Comparison of ENCODE assay signal across 13 cellular contexts in genomic region chr2:25312958-25313710, GRCh38. TPM values are rescaled to one million over a fixed set of nuclear protein-coding genes. Genes with fewer than 3 reads are reported as not detected.
DNase-seq lines count a peak whose midpoint lies in the region; ATAC-seq and TF ChIP-seq lines count a peak whose summit lies in the region.
"Had no signal": no experiment of that assay in that cellular context is flagged by ENCODE, and none has a peak within 500 bp of the region (broad histone marks: within the 10 kb centered on the region; RNA-seq: fewer than 3 reads in every experiment).

No MANE protein-coding gene starts in this region.

- H3K27ac Mint-ChIP-seq in activated T-cell treated with anti-CD3 and anti-CD28 coated beads, Interleukin-2, amount 50 U/mL, for 24 hours = peak overlapping the region; percentile 98

- H3K4me2 ChIP-seq in smooth muscle cell = no peak overlapping the region

- ATAC-seq in heart right ventricle = no peak
- ATAC-seq in left cardiac atrium = no peak
- no peak for ATAC-seq in GM21381 (IDR thresholded peaks at IDR 0.05; ENCODE audit: unreplicated experiment)

- TF ChIP-seq CTCF in heart right ventricle (IDR thresholded peaks at IDR 0.05) (no peak), coronary artery (IDR thresholded peaks at IDR 0.05) (no peak), smooth muscle cell (IDR thresholded peaks at IDR 0.05; ENCODE audit: borderline replicate concordance, insufficient read depth, poor library complexity, severe bottlenecking) (no peak)

- H3K79me2 ChIP-seq in smooth muscle cell (ENCODE audit: low read depth) = peaks cover 10% of the 10 kb centered on the region

- H3K9ac ChIP-seq in smooth muscle cell (ENCODE audit: low read depth) = no peak overlapping the region

- H3K36me3 Mint-ChIP-seq in activated T-cell treated with anti-CD3 and anti-CD28 coated beads, Interleukin-2, amount 50 U/mL, for 24 hours (ENCODE audit: low read depth) = peaks cover 68% of the 10 kb centered on the region
- H3K36me3 Mint-ChIP-seq: immature natural killer cell had no signal

- H3K36me3 ChIP-seq in heart right ventricle = peaks cover 0 to 37% (median 3%) of the 10 kb centered on the region in 9 donors
- H3K36me3 ChIP-seq in thymus (ENCODE audit: control insufficient read depth, insufficient read depth) = peaks cover 15% of the 10 kb centered on the region
- no peaks in the 10 kb centered on the region for H3K36me3 ChIP-seq in smooth muscle cell (ENCODE audit: low read depth)
- H3K36me3 ChIP-seq: breast epithelium had no signal

- H3K4me3 ChIP-seq in heart right ventricle = peak overlapping the region in 1 of 10 donors; percentile 9
- no peak overlapping the region for H3K4me3 ChIP-seq in thymus (ENCODE audit: low read length)
- no peak overlapping the region for H3K4me3 ChIP-seq in coronary artery
- no peak overlapping the region for H3K4me3 ChIP-seq in smooth muscle cell
- H3K4me3 ChIP-seq: breast epithelium, esophagus squamous epithelium had no signal

- no peaks in the 10 kb centered on the region for H3K27me3 Mint-ChIP-seq in activated T-cell treated with anti-CD3 and anti-CD28 coated beads, Interleukin-2, amount 50 U/mL, for 24 hours

- H3K4me1 Mint-ChIP-seq in activated T-cell treated with anti-CD3 and anti-CD28 coated beads, Interleukin-2, amount 50 U/mL, for 24 hours (ENCODE audit: low read depth) = peaks cover 90% of the 10 kb centered on the region

- 71 to 74% methylated on average over 15 of the region's 15 CpGs for WGBS in heart right ventricle, 2 donors
- 72% methylated on average over 15 of the region's 15 CpGs for WGBS in thymus
- 84% methylated on average over 15 of the region's 15 CpGs for WGBS in smooth muscle cell (ENCODE audit: low lambda C conversion rate)

- peaks cover 59% of the 10 kb centered on the region for H4K20me1 ChIP-seq in smooth muscle cell (ENCODE audit: low read depth)

- H3K9me3 ChIP-seq in heart right ventricle = no peaks in the 10 kb centered on the region
- no peaks in the 10 kb centered on the region for H3K9me3 ChIP-seq in thymus (ENCODE audit: control insufficient read depth)
- H3K9me3 ChIP-seq in smooth muscle cell (replicated peaks; ENCODE audit: low read depth) = no peaks in the 10 kb centered on the region
- H3K9me3 ChIP-seq: breast epithelium, esophagus squamous epithelium had no signal

- H3K27ac ChIP-seq in heart right ventricle (peak overlapping the region in 6 of 10 donors; percentile 16 to 91 (median 75)), layer of hippocampus (ENCODE audit: low read depth, low read length) (peak overlapping the region; percentile 6), thymus (ENCODE audit: low read depth) (peak overlapping the region; percentile 8), coronary artery (no peak overlapping the region), smooth muscle cell (ENCODE audit: low read depth) (no peak overlapping the region)

- no peak overlapping the region for H2AFZ ChIP-seq in smooth muscle cell (ENCODE audit: low read depth)

- H3K9me3 Mint-ChIP-seq in activated T-cell treated with anti-CD3 and anti-CD28 coated beads, Interleukin-2, amount 50 U/mL, for 24 hours = no peaks in the 10 kb centered on the region
- H3K9me3 Mint-ChIP-seq: H9 had no signal

- intact Hi-C loops in heart right ventricle (cut with DNase I) = no loop called here
- intact Hi-C loops in left cardiac atrium (cut with DNase I) = no loop called here

- H3K27me3 ChIP-seq in heart right ventricle (no peaks in the 10 kb centered on the region), layer of hippocampus (ENCODE audit: control insufficient read depth, insufficient read depth, low read length) (no peaks in the 10 kb centered on the region), thymus (ENCODE audit: control insufficient read depth, insufficient read depth) (no peaks in the 10 kb centered on the region), smooth muscle cell (ENCODE audit: low read depth) (no peaks in the 10 kb centered on the region)
- H3K27me3 ChIP-seq: breast epithelium, esophagus squamous epithelium had no signal

- DNase-seq in heart right ventricle (no peak), left cardiac atrium (no peak), coronary artery (ENCODE audit: low spot score) (no peak), smooth muscle cell (lab: John Stamatoyannopoulos, UW; ENCODE audit: unreplicated experiment) (no peak)
- DNase-seq in activated T-cell treated with anti-CD3 and anti-CD28 coated beads, Interleukin-2, amount 50 U/mL, for 24 hours = peak; percentile 66
- DNase-seq: esophagus squamous epithelium, H9, immature natural killer cell, KG1 had no signal

- peak overlapping the region; percentile 89 for H3K4me3 Mint-ChIP-seq in activated T-cell treated with anti-CD3 and anti-CD28 coated beads, Interleukin-2, amount 50 U/mL, for 24 hours
- H3K4me3 Mint-ChIP-seq: H9 had no signal

- peaks cover 32 to 97% (median 81%) of the 10 kb centered on the region in 9 donors for H3K4me1 ChIP-seq in heart right ventricle
- H3K4me1 ChIP-seq in thymus (ENCODE audit: control insufficient read depth, insufficient read depth, low read length) = peaks cover 25% of the 10 kb centered on the region
- H3K4me1 ChIP-seq in smooth muscle cell (ENCODE audit: low read depth) = peaks cover 29% of the 10 kb centered on the region

- H3F3A ChIP-seq in smooth muscle cell (ENCODE audit: low read depth) = no peaks in the 10 kb centered on the region

RNA-seq across cellular contexts. Expression of gene DNMT3A, which starts 28.6 kb away (rescaled TPM):
- total RNA-seq in heart right ventricle = 10 to 100 TPM; 14.8 to 23.7 (median 19.4) TPM
- 10 to 100 TPM in 1 of 2 donors, 1 to 10 TPM in 1; 4.7 to 10.3 TPM for polyA plus RNA-seq in heart right ventricle
- total RNA-seq in left cardiac atrium = 10 to 100 TPM; 18.4 to 19.1 TPM
- polyA plus RNA-seq in thymus = 22.7 TPM
- 16.1 and 16.4 TPM in 2 replicates for total RNA-seq in smooth muscle cell
- 18.9 and 19.9 TPM in 2 replicates for polyA plus RNA-seq in smooth muscle cell

Comparison
In these comparisons a context has a peak if more than half of its experiments do, and no peak if none do; other contexts are left out.
1. H3K27ac ChIP-seq: peak in heart right ventricle (6 of 10), layer of hippocampus (single experiment) and thymus (single experiment); none in coronary artery (0 of 2) and smooth muscle cell (single experiment).